In the genomic region with DNA sequence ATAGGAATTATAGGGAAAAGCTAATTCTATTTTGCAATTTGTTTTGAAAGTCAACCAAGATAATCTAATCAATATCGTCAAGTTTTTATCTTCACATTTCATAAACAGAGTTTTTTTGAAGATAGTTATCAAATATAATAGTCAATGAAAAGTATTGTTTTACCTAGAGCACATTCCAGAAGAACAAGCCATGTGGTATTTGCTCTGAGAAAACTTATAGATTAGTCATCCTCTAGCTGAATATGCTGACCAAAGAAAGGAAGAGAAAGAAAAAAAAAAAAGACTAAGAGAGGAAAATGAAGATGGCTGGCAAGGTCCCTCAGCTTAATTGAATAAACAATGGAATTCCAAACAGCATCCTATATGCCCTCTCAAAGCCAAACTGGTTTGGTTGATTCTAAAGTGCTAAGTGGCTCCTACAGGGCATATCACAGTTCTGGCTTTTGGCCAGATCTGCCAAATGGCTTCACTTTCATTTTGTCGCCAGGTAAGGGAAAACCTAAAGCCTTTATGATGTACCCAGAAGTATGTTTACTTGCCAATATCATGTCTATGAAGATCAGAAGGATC, we compare ENCODE assay signal across 11 cellular contexts.
DNase-seq lines count a peak whose midpoint lies in the region; ATAC-seq and TF ChIP-seq lines count a peak whose summit lies in the region.
"Had no signal": no experiment of that assay in that cellular context is flagged by ENCODE, and none has a peak within 500 bp of the region (broad histone marks: within the 10 kb centered on the region; RNA-seq: fewer than 3 reads in every experiment).

No MANE protein-coding gene starts in this region.

- peaks cover 6% of the 10 kb centered on the region for H3K4me1 ChIP-seq in IMR-90 (ENCODE audit: control insufficient read depth, insufficient read depth, low read length)
- H3K4me1 ChIP-seq in RWPE2 (ENCODE audit: insufficient read depth, poor library complexity, severe bottlenecking): peaks cover 12% of the 10 kb centered on the region
- H3K4me1 ChIP-seq in BE2C: peaks cover 2% of the 10 kb centered on the region; the same call in 1 of the 2 replicates

- in situ Hi-C loops in IMR-90 (cut with MboI; ENCODE audit: low sequenced_read_pairs): no loop called here
- in situ Hi-C loops in GM13976 (cut with MboI; ENCODE audit: low sequenced_read_pairs, unreplicated experiment): no loop called here

- TF ChIP-seq CTCF in IMR-90 (conservative IDR thresholded peaks at IDR 0.05; ENCODE audit: low read depth, low read length): no peak
- TF ChIP-seq CTCF in RWPE2 (IDR thresholded peaks at IDR 0.05; ENCODE audit: poor library complexity, severe bottlenecking): no peak
- TF ChIP-seq CTCF in GM13976 (IDR thresholded peaks at IDR 0.05; ENCODE audit: borderline replicate concordance, control extremely low read depth, extremely low read depth, insufficient read depth, missing control alignments): no peak
- TF ChIP-seq CTCF in BE2C (IDR thresholded peaks at IDR 0.05; ENCODE audit: low read depth, low read length): no peak

- peak overlapping the region; percentile 37; the same call in 1 of the 2 replicates for H3K27ac ChIP-seq in IMR-90 (ENCODE audit: insufficient read depth, low read length)
- H3K27ac ChIP-seq in RWPE2 (ENCODE audit: poor library complexity, severe bottlenecking): peak overlapping the region; percentile 41
- H3K27ac ChIP-seq: tibial artery had no signal

- no peak overlapping the region; the same call in 2 of the 3 replicates for H2BK15ac ChIP-seq in IMR-90 (ENCODE audit: low read depth, low read length)

- no peak overlapping the region for H2AK9ac ChIP-seq in IMR-90 (replicated peaks; ENCODE audit: low read depth, low read length, poor library complexity)

- no peaks in the 10 kb centered on the region for H3K36me3 ChIP-seq in IMR-90 (ENCODE audit: control insufficient read depth, insufficient read depth, low read length)
- H3K36me3 ChIP-seq in RWPE2 (ENCODE audit: low read depth): no peaks in the 10 kb centered on the region
- no peaks in the 10 kb centered on the region for H3K36me3 ChIP-seq in BE2C
- H3K36me3 ChIP-seq: tibial artery had no signal

- WGBS in IMR-90 (ENCODE audit: extremely low coverage in 2 of 2, insufficient read length in 1 of 2), 2 experiments: no CpG with 5 or more reads among the region's 2 CpGs

- peak overlapping the region; percentile 45; the same call in 1 of the 2 replicates for H3K4me2 ChIP-seq in IMR-90 (ENCODE audit: low read depth, low read length)

- no peak for TF ChIP-seq POLR2A in IMR-90 (IDR thresholded peaks at IDR 0.05; ENCODE audit: low read depth, low read length)

- H2BK5ac ChIP-seq in IMR-90 (ENCODE audit: low read depth, low read length, poor library complexity, severe bottlenecking): peak overlapping the region; percentile 53

- H3K9me1 ChIP-seq in IMR-90 (ENCODE audit: insufficient read depth, low read length): no peaks in the 10 kb centered on the region

- no peaks in the 10 kb centered on the region for H3K79me1 ChIP-seq in IMR-90 (ENCODE audit: low read depth in 1 of 2, low read length in 2 of 2)

- peak; percentile 65 for ATAC-seq in IMR-90 (ENCODE audit: low read depth)
- peak; percentile 85 for ATAC-seq in RWPE2 (ENCODE audit: low read depth)
- no peak for ATAC-seq in HG02852 (IDR thresholded peaks at IDR 0.05; ENCODE audit: unreplicated experiment)

- no peak overlapping the region; the same call in 1 of the 2 replicates for H4K5ac ChIP-seq in IMR-90 (ENCODE audit: low read depth, low read length)

- no peak for TF ChIP-seq RAD21 in IMR-90 (IDR thresholded peaks at IDR 0.05; ENCODE audit: low read length)

- intact Hi-C loops in IMR-90 (cut with micrococcal nuclease): loop anchor here (2.0 kb wide), 1 partner anchor 265 kb away; a partner anchor contains a TSS

- H2AK5ac ChIP-seq in IMR-90 (ENCODE audit: low read depth, low read length): no peak overlapping the region

- H2BK120ac ChIP-seq in IMR-90 (ENCODE audit: low read depth, low read length): peak overlapping the region; percentile 83

- no peak overlapping the region for H4K91ac ChIP-seq in IMR-90 (ENCODE audit: insufficient read depth, low read depth, low read length)

- H3K4me3 ChIP-seq in IMR-90 (ENCODE audit: insufficient read depth, low read depth, low read length) (no peak overlapping the region), RWPE2 (ENCODE audit: severe bottlenecking) (no peak overlapping the region), BE2C (ENCODE audit: low read depth, low read length) (no peak overlapping the region)
- H3K4me3 ChIP-seq: tibial artery had no signal

- H3K27me3 ChIP-seq in IMR-90 (ENCODE audit: control insufficient read depth, insufficient read depth, low read length) (no peaks in the 10 kb centered on the region), RWPE2 (ENCODE audit: insufficient read depth, poor library complexity, severe bottlenecking) (no peaks in the 10 kb centered on the region), BE2C (no peaks in the 10 kb centered on the region)
- H3K27me3 ChIP-seq: tibial artery had no signal

- no peak overlapping the region for H3K56ac ChIP-seq in IMR-90 (ENCODE audit: extremely low read depth, insufficient read depth, low read length)

- H2AFZ ChIP-seq in IMR-90 (replicated peaks; ENCODE audit: low read length, poor library complexity): no peak overlapping the region

- H3K9ac ChIP-seq in IMR-90 (ENCODE audit: low read depth, low read length): no peak overlapping the region

- no peak overlapping the region for H3K23ac ChIP-seq in IMR-90 (ENCODE audit: low read depth, low read length)

- H4K8ac ChIP-seq in IMR-90 (ENCODE audit: low read depth in 2 of 2, low read length in 2 of 2): 0 out of 4 replicates have a peak overlapping the region, but pooled peaks of 1 of the 2 experiments have one; percentile 8

- no peak overlapping the region for H3K14ac ChIP-seq in IMR-90 (replicated peaks; ENCODE audit: low read depth, low read length)

- H3K18ac ChIP-seq in IMR-90 (ENCODE audit: low read depth, low read length): no peak overlapping the region

- dilution Hi-C loops in IMR-90 (cut with HindIII; ENCODE audit: low sequenced_read_pairs, unreplicated experiment): no loop called here

- CTCF ChIA-PET in IMR-90 (lab: Yijun Ruan, JAX): interaction anchor here (1.5 kb wide), 1 partner anchor 10 kb away, joined by 3 read pairs; no protein-coding TSS in a partner anchor

- H3K9me3 ChIP-seq in IMR-90 (ENCODE audit: control insufficient read depth, insufficient read depth, low read length): no peaks in the 10 kb centered on the region
- no peaks in the 10 kb centered on the region for H3K9me3 ChIP-seq in RWPE2 (ENCODE audit: severe bottlenecking)
- H3K9me3 ChIP-seq in BE2C: no peaks in the 10 kb centered on the region
- H3K9me3 ChIP-seq: tibial artery had no signal

- peak overlapping the region; percentile 74 for H2BK20ac ChIP-seq in IMR-90 (ENCODE audit: low read depth, low read length)

- H3K4ac ChIP-seq in IMR-90 (ENCODE audit: low read depth, low read length): peak overlapping the region; percentile 43; the same call in 1 of the 2 replicates

- H4K20me1 ChIP-seq in IMR-90 (ENCODE audit: insufficient read depth, low read length): no peaks in the 10 kb centered on the region

- DNase-seq in COLO668 (lab: John Stamatoyannopoulos, UW; ENCODE audit: unreplicated experiment) (peak; percentile 56), IMR-90 (peak; percentile 66), RWPE2 (ENCODE audit: low spot score) (no peak), foreskin melanocyte (peak; percentile 52), GM13976 (ENCODE audit: low spot score) (no peak), BE2C (no peak), mesenteric fat pad (ENCODE audit: low spot score) (no peak)
- DNase-seq: activated naive CD8-positive, alpha-beta T cell treated with anti-CD3 and anti-CD28 coated beads for 36 hours; effector CD8-positive, alpha-beta T cell; tibial artery had no signal

- POLR2A ChIA-PET in IMR-90 (lab: Charles Lee; ENCODE audit: unreplicated experiment): no interaction called here

- BruUV-seq in IMR-90 (replicated peaks; lab: Mats Ljungman, UMichigan): no TSS peak

TF ChIP-seq in IMR-90, 13 proteins besides CTCF, POLR2A, EP300 and RAD21:
- no peak for TF ChIP-seq NFE2L2 (IDR thresholded peaks at IDR 0.05; ENCODE audit: low read depth, low read length)
- no peak for TF ChIP-seq CHD1 (IDR thresholded peaks at IDR 0.05; ENCODE audit: low read depth, low read length)
- TF ChIP-seq MXI1 (IDR thresholded peaks at IDR 0.05; ENCODE audit: borderline replicate concordance, low read depth, low read length): no peak
- no peak for TF ChIP-seq MAZ (IDR thresholded peaks at IDR 0.05; ENCODE audit: borderline replicate concordance, low read depth, low read length)
- TF ChIP-seq MAFK (IDR thresholded peaks at IDR 0.05; ENCODE audit: low read depth, low read length): peak; percentile 58
- no peak for TF ChIP-seq RFX5 (IDR thresholded peaks at IDR 0.05; ENCODE audit: low read depth, low read length)
- no peak for TF ChIP-seq CEBPB (IDR thresholded peaks at IDR 0.05; ENCODE audit: low read depth, low read length)
- TF ChIP-seq SMC3 (IDR thresholded peaks at IDR 0.05; ENCODE audit: low read depth, low read length): no peak

Comparison
In these comparisons a context has a peak if more than half of its experiments do, and no peak if none do; other contexts are left out.
1. DNase-seq: peak in COLO668 (single experiment), IMR-90 (single experiment) and foreskin melanocyte (single experiment); none in RWPE2 (single experiment), GM13976 (single experiment), BE2C (single experiment) and mesenteric fat pad (single experiment).